Comparison of ENCODE assay signal across 1 cellular context in genomic region chr3:184770541-184770940, GRCh38.
TF ChIP-seq lines count a peak whose summit lies in the region.

No MANE protein-coding gene starts in this region.

TF ChIP-seq in H1, 55 proteins besides CTCF, POLR2A, EP300 and RAD21:
- no peak for TF ChIP-seq EGR1 (IDR thresholded peaks at IDR 0.05; ENCODE audit: borderline replicate concordance, low read depth, low read length)
- no peak for TF ChIP-seq CHD2 (IDR thresholded peaks at IDR 0.05; ENCODE audit: low read length)
- TF ChIP-seq SIN3A (conservative IDR thresholded peaks at IDR 0.05 in 1 of 2, IDR thresholded peaks at IDR 0.05 in 1 of 2; ENCODE audit: low read depth in 1 of 2, low read length in 2 of 2): no peak
- no peak for TF ChIP-seq SIRT6 (IDR thresholded peaks at IDR 0.05; ENCODE audit: low read length)
- TF ChIP-seq CHD7 (IDR thresholded peaks at IDR 0.05; ENCODE audit: insufficient replicate concordance, low read length): no peak
- no peak for TF ChIP-seq EZH2 (IDR thresholded peaks at IDR 0.05; ENCODE audit: low read depth, low read length, severe bottlenecking)
- TF ChIP-seq CHD1 (IDR thresholded peaks at IDR 0.05; ENCODE audit: low read depth, low read length): no peak
- TF ChIP-seq ZNF274 (IDR thresholded peaks at IDR 0.05; ENCODE audit: borderline replicate concordance, extremely low read depth, low read length): no peak
